ENCODE assay signal across 8 cellular contexts in genomic region chr3:129121792-129122696, GRCh38. TPM values are rescaled to one million over a fixed set of nuclear protein-coding genes. Genes with fewer than 3 reads are reported as not detected.
DNase-seq lines count a peak whose midpoint lies in the region; ATAC-seq, FAIRE-seq and TF ChIP-seq lines count a peak whose summit lies in the region.

Gene RAB43, minus strand, starts transcription at chr3:129121804. Its CDS starts 315 bp downstream, at chr3:129121489.

- H3K9ac ChIP-seq in astrocyte (ENCODE audit: low read length): peak within 1 kb of the TSS; percentile 81

- H3K9me3 Mint-ChIP-seq in T-helper 2 cell treated with Interferon-gamma antibody and Interleukin-4, amounts not matched to agents 5 μg/mL and 100 μg/mL, for 36 hours: no peaks in the 10 kb centered on the region
- H3K9me3 Mint-ChIP-seq in astrocyte (ENCODE audit: unreplicated experiment): no peaks in the 10 kb centered on the region

- H3K27ac Mint-ChIP-seq in T-helper 2 cell treated with Interferon-gamma antibody and Interleukin-4, amounts not matched to agents 5 μg/mL and 100 μg/mL, for 36 hours: peak within 1 kb of the TSS; percentile 95
- H3K27ac Mint-ChIP-seq in astrocyte (ENCODE audit: unreplicated experiment): peak within 1 kb of the TSS; percentile 80

- H3K27me3 Mint-ChIP-seq in T-helper 2 cell treated with Interferon-gamma antibody and Interleukin-4, amounts not matched to agents 5 μg/mL and 100 μg/mL, for 36 hours (ENCODE audit: low read depth): no peaks in the 10 kb centered on the region
- H3K27me3 Mint-ChIP-seq in astrocyte (ENCODE audit: low read depth, unreplicated experiment): no peaks in the 10 kb centered on the region

- TF ChIP-seq CTCF in astrocyte (IDR thresholded peaks at IDR 0.05; ENCODE audit: insufficient read depth, low read depth, low read length): no peak
- TF ChIP-seq CTCF in right atrium auricular region (IDR thresholded peaks at IDR 0.05): no peak
- TF ChIP-seq CTCF in psoas muscle (IDR thresholded peaks at IDR 0.05): no peak

- H3K4me2 ChIP-seq in astrocyte (ENCODE audit: low read length): peak within 1 kb of the TSS; percentile 91

- peaks cover 41% of the 10 kb centered on the region for H3K36me3 Mint-ChIP-seq in T-helper 2 cell treated with Interferon-gamma antibody and Interleukin-4, amounts not matched to agents 5 μg/mL and 100 μg/mL, for 36 hours (ENCODE audit: low read depth)
- H3K36me3 Mint-ChIP-seq in astrocyte (ENCODE audit: low read depth, unreplicated experiment): peaks cover 4% of the 10 kb centered on the region

- H3K9me3 ChIP-seq in astrocyte (ENCODE audit: insufficient read depth, low read depth, low read length): no peaks in the 10 kb centered on the region
- no peaks in the 10 kb centered on the region for H3K9me3 ChIP-seq in right atrium auricular region
- no peaks in the 10 kb centered on the region for H3K9me3 ChIP-seq in psoas muscle

- peak within 1 kb of the TSS; percentile 87 for H2AFZ ChIP-seq in astrocyte (ENCODE audit: low read depth, low read length)

- H4K20me1 ChIP-seq in astrocyte (ENCODE audit: insufficient read depth, low read length): peaks cover 32% of the 10 kb centered on the region

- H3K4me3 Mint-ChIP-seq in T-helper 2 cell treated with Interferon-gamma antibody and Interleukin-4, amounts not matched to agents 5 μg/mL and 100 μg/mL, for 36 hours: peak within 1 kb of the TSS; percentile 93
- H3K4me3 Mint-ChIP-seq in astrocyte (ENCODE audit: unreplicated experiment): peak within 1 kb of the TSS; percentile 88

- intact Hi-C loops in psoas muscle (cut with DNase I): loop anchor here in 1 of 2 donors (10.0 kb wide), 1 partner anchor 147 kb away; no protein-coding TSS in a partner anchor

- H3K79me2 ChIP-seq in astrocyte (ENCODE audit: insufficient read depth, low read length): peaks cover 33% of the 10 kb centered on the region

- DNase-seq in Daoy (ENCODE audit: low read depth) (peak; percentile 90), HCEC 1CT (peak; percentile 74), NCI-H1048 (lab: John Stamatoyannopoulos, UW) (peak; percentile 77), astrocyte (ENCODE audit: low read depth) (peak; percentile 58), right atrium auricular region (ENCODE audit: low spot score) (peak; percentile 83), psoas muscle (peak; percentile 87 to 92), ureter (ENCODE audit: low spot score) (peak; percentile 93)
- DNase-seq in T-helper 2 cell treated with Interferon-gamma antibody and Interleukin-4, amounts not matched to agents 5 μg/mL and 100 μg/mL, for 36 hours (ENCODE audit: low spot score): peak; percentile 75

- H3K4me3 ChIP-seq in astrocyte (ENCODE audit: insufficient read depth, low read depth, low read length): peak within 1 kb of the TSS; percentile 77
- H3K4me3 ChIP-seq in right atrium auricular region: peak within 1 kb of the TSS; percentile 84 to 85
- peak within 1 kb of the TSS; percentile 90 for H3K4me3 ChIP-seq in psoas muscle

- peak; percentile 84 to 88 (median 86) for ATAC-seq in psoas muscle

- H3K27ac ChIP-seq in astrocyte (ENCODE audit: low read depth, low read length) (peak within 1 kb of the TSS; percentile 45), right atrium auricular region (peak within 1 kb of the TSS; percentile 93 to 94), psoas muscle (peak within 1 kb of the TSS; percentile 84)

- no peak for FAIRE-seq in astrocyte (lab: Jason Lieb, UNC)

- peaks cover 44% of the 10 kb centered on the region for H3K4me1 Mint-ChIP-seq in T-helper 2 cell treated with Interferon-gamma antibody and Interleukin-4, amounts not matched to agents 5 μg/mL and 100 μg/mL, for 36 hours (ENCODE audit: low read depth)
- peaks cover 21% of the 10 kb centered on the region for H3K4me1 Mint-ChIP-seq in astrocyte (ENCODE audit: low read depth, unreplicated experiment)

- peaks cover 7% of the 10 kb centered on the region for H3K4me1 ChIP-seq in astrocyte (ENCODE audit: insufficient read depth, low read length)
- H3K4me1 ChIP-seq in right atrium auricular region: peaks cover 0 to 30% of the 10 kb centered on the region in 2 donors
- peaks cover 10% of the 10 kb centered on the region for H3K4me1 ChIP-seq in psoas muscle

- peaks cover 8% of the 10 kb centered on the region for H3K36me3 ChIP-seq in astrocyte (ENCODE audit: insufficient read depth, low read length)
- no peaks in the 10 kb centered on the region for H3K36me3 ChIP-seq in right atrium auricular region
- H3K36me3 ChIP-seq in psoas muscle (ENCODE audit: insufficient read depth in 1 of 2, low read depth in 1 of 2): peaks cover 0 to 15% of the 10 kb centered on the region in 2 donors

- WGBS in psoas muscle, 3 donors: 11 to 21% (median 13%) methylated on average over 46 to 69 of the region's 76 CpGs

- H3K27me3 ChIP-seq in astrocyte (ENCODE audit: insufficient read depth, low read length) (no peaks in the 10 kb centered on the region), right atrium auricular region (no peaks in the 10 kb centered on the region), psoas muscle (ENCODE audit: insufficient read depth in 3 of 3, low read length in 2 of 3) (no peaks in the 10 kb centered on the region)

RNA-seq across cellular contexts. Expression of gene RAB43, which starts in this region (rescaled TPM):
- 11.0 and 16.6 TPM in 2 replicates for total RNA-seq in Daoy (2014; rRNA removed; shearing (Covaris generic))
- total RNA-seq in astrocyte (34.5 and 35.0 TPM in 2 replicates), right atrium auricular region (1 to 10 TPM; 5.3 to 8.2 TPM), psoas muscle (1 to 10 TPM; 1.6 to 5.1 (median 2.6) TPM), ureter (27.2 TPM)
- polyA plus RNA-seq in psoas muscle: 1 to 10 TPM in 2 of 3 donors, under 1 TPM in 1; 0.62 to 1.3 (median 1.2) TPM

Comparison
In these comparisons a context has a peak if more than half of its experiments do, and no peak if none do; other contexts are left out.
1. Peak in every context shown above with its lines: DNase-seq, ATAC-seq, H3K4me3 ChIP-seq and H3K27ac ChIP-seq.